ENCODE assay signal across 14 cellular contexts in the genomic region with DNA sequence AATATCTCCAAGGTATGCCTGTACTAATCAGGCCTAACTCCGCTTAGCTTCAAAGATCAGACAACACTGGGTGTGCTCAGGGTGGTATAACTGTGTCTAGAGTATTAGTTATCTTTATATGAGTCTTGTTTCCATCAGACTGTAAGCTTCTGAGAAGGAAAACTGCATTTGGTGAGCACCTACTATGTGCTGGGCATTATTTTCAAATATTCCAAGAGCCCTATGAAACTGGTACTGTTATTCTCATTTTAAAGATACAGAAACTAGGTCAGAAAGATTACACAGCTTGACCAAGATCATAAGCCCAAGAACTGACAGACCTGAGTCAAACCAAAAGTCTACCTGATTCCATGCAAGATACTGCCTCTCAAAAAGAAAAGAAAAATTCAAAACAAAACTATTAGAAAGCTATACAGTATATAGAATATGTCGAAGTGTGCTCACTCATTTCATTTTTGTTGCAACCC.
DNase-seq lines count a peak whose midpoint lies in the region; ATAC-seq and TF ChIP-seq lines count a peak whose summit lies in the region.
"Had no signal": no experiment of that assay in that cellular context is flagged by ENCODE, and none has a peak within 500 bp of the region (broad histone marks: within the 10 kb centered on the region; RNA-seq: fewer than 3 reads in every experiment).

No MANE protein-coding gene starts in this region.

- no peak overlapping the region for H3K27ac Mint-ChIP-seq in nephron progenitor cell

- peaks cover 8% of the 10 kb centered on the region for H3K9me3 Mint-ChIP-seq in nephron progenitor cell

- POLR2A ChIA-PET in HEK293T (lab: Yijun Ruan, JAX): no interaction called here

- CTCF ChIA-PET in HEK293T (lab: Yijun Ruan, JAX): interaction anchor here (1.1 to 1.2 kb wide), 2 partner anchors 10 to 973 kb away, joined by 3 to 4 read pairs; no protein-coding TSS in a partner anchor

- no peak for DNase-seq in activated gamma-delta T cell treated with Interleukin-2 at 50 U/mL for 16 hours
- no peak for DNase-seq in nephron progenitor cell
- DNase-seq in HEK293T (ENCODE audit: extremely low spot score): no peak
- DNase-seq in NAMALWA (ENCODE audit: low spot score): no peak
- DNase-seq: amniotic stem cell; effector CD8-positive, alpha-beta T cell; MM.1S; NCI-H524 treated with DMSO at 0.1 percent for 48 hours; stimulated activated CD4-positive, alpha-beta T cell treated with anti-CD3 and anti-CD28 coated beads, Interleukin-1b, Interleukin-23, amount 100 ng/mL, for 48 hours had no signal

- H3K4me3 Mint-ChIP-seq in nephron progenitor cell: no peak overlapping the region

- no peak for TF ChIP-seq CTCF in nephron progenitor cell (IDR thresholded peaks at IDR 0.05)

- ATAC-seq in GM18499 (IDR thresholded peaks at IDR 0.05; ENCODE audit: insufficient read depth, unreplicated experiment) (peak; percentile 86), GM19328 (IDR thresholded peaks at IDR 0.05; ENCODE audit: unreplicated experiment) (peak; percentile 74), HG02840 (IDR thresholded peaks at IDR 0.05; ENCODE audit: low FRiP score, unreplicated experiment) (peak; percentile 68), HG03565 (IDR thresholded peaks at IDR 0.05; ENCODE audit: unreplicated experiment) (peak; percentile 86)
- ATAC-seq: left lobe of liver had no signal

- peaks cover 15% of the 10 kb centered on the region for H3K36me3 Mint-ChIP-seq in nephron progenitor cell (ENCODE audit: low read depth)

- peaks cover 2% of the 10 kb centered on the region for H3K27me3 Mint-ChIP-seq in nephron progenitor cell (ENCODE audit: low read depth, poor library complexity)

- H3K4me1 Mint-ChIP-seq in nephron progenitor cell: peaks cover 29% of the 10 kb centered on the region

TF ChIP-seq in HEK293T, 16 proteins besides CTCF, POLR2A, EP300 and RAD21:
- TF ChIP-seq SUZ12 (IDR thresholded peaks at IDR 0.05): no peak
- TF ChIP-seq FOXK2 (IDR thresholded peaks at IDR 0.05): no peak
- no peak for TF ChIP-seq FOXM1 (IDR thresholded peaks at IDR 0.05; ENCODE audit: borderline replicate concordance)
- TF ChIP-seq L3MBTL2 (conservative IDR thresholded peaks at IDR 0.05): no peak
- TF ChIP-seq SP1 (IDR thresholded peaks at IDR 0.05): no peak
- TF ChIP-seq, protein P1, sequence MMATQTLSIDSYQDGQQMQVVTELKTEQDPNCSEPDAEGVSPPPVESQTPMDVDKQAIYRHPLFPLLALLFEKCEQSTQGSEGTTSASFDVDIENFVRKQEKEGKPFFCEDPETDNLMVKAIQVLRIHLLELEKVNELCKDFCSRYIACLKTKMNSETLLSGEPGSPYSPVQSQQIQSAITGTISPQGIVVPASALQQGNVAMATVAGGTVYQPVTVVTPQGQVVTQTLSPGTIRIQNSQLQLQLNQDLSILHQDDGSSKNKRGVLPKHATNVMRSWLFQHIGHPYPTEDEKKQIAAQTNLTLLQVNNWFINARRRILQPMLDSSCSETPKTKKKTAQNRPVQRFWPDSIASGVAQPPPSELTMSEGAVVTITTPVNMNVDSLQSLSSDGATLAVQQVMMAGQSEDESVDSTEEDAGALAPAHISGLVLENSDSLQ (IDR thresholded peaks at IDR 0.05): no peak
- no peak for TF ChIP-seq CTBP1 (IDR thresholded peaks at IDR 0.05; ENCODE audit: borderline replicate concordance)
- TF ChIP-seq LEF1 (IDR thresholded peaks at IDR 0.05; ENCODE audit: borderline replicate concordance): no peak
- no peak for TF ChIP-seq NFRKB (IDR thresholded peaks at IDR 0.05)
- TF ChIP-seq ELF4 (IDR thresholded peaks at IDR 0.05): no peak
- no peak for TF ChIP-seq TARDBP (IDR thresholded peaks at IDR 0.05)
TF ChIP-seq in HEK293T: peak in this region for 0.
